In genomic region chr15:88546248-88547129, GRCh38 we compare ENCODE assay signal across 8 cellular contexts. TPM values are rescaled to one million over a fixed set of nuclear protein-coding genes. Genes with fewer than 3 reads are reported as not detected.
A peak's percentile ranks its signal among the peaks of the same experiment; 100 is the strongest.
DNase-seq lines count a peak whose midpoint lies in the region; ATAC-seq and TF ChIP-seq lines count a peak whose summit lies in the region.

Gene DET1 (minus strand): TSS chr15:88546681. CDS start chr15:88531705, 14,976 bp downstream.

- intact Hi-C loops in activated T-helper 2 cell treated with anti-CD3 and anti-CD28 coated beads, Interferon-gamma antibody, Interleukin-2, Interleukin-4, amounts not matched to agents 10 μg/mL and 5 μg/mL and 100 μg/mL, durations not matched to agents 14 hours and 24 hours and 36 hours (cut with micrococcal nuclease), result loop anchor here (1.0 to 10.0 kb wide), 3 partner anchors 75 to 348 kb away; partner anchors contain the start of genes AEN, HAPLN3, MRPL46 and MRPS11

- peak within 1 kb of the TSS; percentile 96 for H3K9ac ChIP-seq in ES-I3 (ENCODE audit: low read depth, low read length)

- H3K9me3 Mint-ChIP-seq in activated T-helper 2 cell treated with anti-CD3 and anti-CD28 coated beads, Interferon-gamma antibody, Interleukin-2, Interleukin-4, amounts not matched to agents 10 μg/mL and 5 μg/mL and 100 μg/mL, durations not matched to agents 14 hours and 24 hours and 36 hours, result peaks cover 6% of the 10 kb centered on the region
- peaks cover 6% of the 10 kb centered on the region for H3K9me3 Mint-ChIP-seq in nephron

- no peaks in the 10 kb centered on the region for H3K27me3 Mint-ChIP-seq in activated T-helper 2 cell treated with anti-CD3 and anti-CD28 coated beads, Interferon-gamma antibody, Interleukin-2, Interleukin-4, amounts not matched to agents 10 μg/mL and 5 μg/mL and 100 μg/mL, durations not matched to agents 14 hours and 24 hours and 36 hours (ENCODE audit: low read depth)
- peaks cover 3% of the 10 kb centered on the region for H3K27me3 Mint-ChIP-seq in nephron (ENCODE audit: low read depth)

- H3K4me3 ChIP-seq in fibroblast of the aortic adventitia (ENCODE audit: low read depth, low read length), result peak within 1 kb of the TSS; percentile 72

- H3K4me1 Mint-ChIP-seq in activated T-helper 2 cell treated with anti-CD3 and anti-CD28 coated beads, Interferon-gamma antibody, Interleukin-2, Interleukin-4, amounts not matched to agents 10 μg/mL and 5 μg/mL and 100 μg/mL, durations not matched to agents 14 hours and 24 hours and 36 hours (ENCODE audit: low read depth), result peaks cover 8% of the 10 kb centered on the region
- peaks cover 23% of the 10 kb centered on the region for H3K4me1 Mint-ChIP-seq in nephron

- H3K36me3 Mint-ChIP-seq in activated T-helper 2 cell treated with anti-CD3 and anti-CD28 coated beads, Interferon-gamma antibody, Interleukin-2, Interleukin-4, amounts not matched to agents 10 μg/mL and 5 μg/mL and 100 μg/mL, durations not matched to agents 14 hours and 24 hours and 36 hours (ENCODE audit: low read depth), result no peaks in the 10 kb centered on the region
- H3K36me3 Mint-ChIP-seq in nephron (ENCODE audit: low read depth), result no peaks in the 10 kb centered on the region

- H3K27ac Mint-ChIP-seq in activated T-helper 2 cell treated with anti-CD3 and anti-CD28 coated beads, Interferon-gamma antibody, Interleukin-2, Interleukin-4, amounts not matched to agents 10 μg/mL and 5 μg/mL and 100 μg/mL, durations not matched to agents 14 hours and 24 hours and 36 hours, result peak within 1 kb of the TSS; percentile 85
- H3K27ac Mint-ChIP-seq in nephron, result peak within 1 kb of the TSS; percentile 81 to 94 (median 92)

- peak; percentile 98 for ATAC-seq in stimulated activated naive CD8-positive, alpha-beta T cell treated with anti-CD3 and anti-CD28 coated beads, Interleukin-15, Interleukin-2, amounts not matched to agents 100 U/mL and 50 U/mL, for 24 hours

- peak within 1 kb of the TSS; percentile 87 for H3K4me3 Mint-ChIP-seq in activated T-helper 2 cell treated with anti-CD3 and anti-CD28 coated beads, Interferon-gamma antibody, Interleukin-2, Interleukin-4, amounts not matched to agents 10 μg/mL and 5 μg/mL and 100 μg/mL, durations not matched to agents 14 hours and 24 hours and 36 hours (ENCODE audit: low read depth)
- H3K4me3 Mint-ChIP-seq in nephron, result peak within 1 kb of the TSS; percentile 92 to 96 (median 95)

- peak; percentile 97 for DNase-seq in H4 (ENCODE audit: low spot score)
- DNase-seq in RPMI7951 (ENCODE audit: low read depth), result peak; percentile 97
- DNase-seq in activated T-helper 2 cell treated with anti-CD3 and anti-CD28 coated beads, Interferon-gamma antibody, Interleukin-2, Interleukin-4, amounts not matched to agents 10 μg/mL and 5 μg/mL and 100 μg/mL, durations not matched to agents 14 hours and 24 hours and 36 hours (ENCODE audit: low spot score), result peak; percentile 92
- DNase-seq in fibroblast of the aortic adventitia (ENCODE audit: low read depth), result peak; percentile 94
- peak; percentile 94 for DNase-seq in stimulated activated naive CD8-positive, alpha-beta T cell treated with anti-CD3 and anti-CD28 coated beads, Interleukin-15, Interleukin-2, amounts not matched to agents 100 U/mL and 50 U/mL, for 24 hours

- no peaks in the 10 kb centered on the region for H3K36me3 ChIP-seq in ES-I3 (ENCODE audit: insufficient read depth, low read length)

- peaks cover 33% of the 10 kb centered on the region for H3K4me1 ChIP-seq in ES-I3 (ENCODE audit: insufficient read depth, low read length)

- TF ChIP-seq CTCF in LNCAP (IDR thresholded peaks at IDR 0.05) (peak; percentile 86), fibroblast of the aortic adventitia (IDR thresholded peaks at IDR 0.05; ENCODE audit: insufficient read depth, low read length) (peak; percentile 85), nephron (IDR thresholded peaks at IDR 0.05; ENCODE audit: unreplicated experiment in 3 of 3) (peak; percentile 71 to 76 (median 74))

- no peaks in the 10 kb centered on the region for H3K9me3 ChIP-seq in ES-I3 (ENCODE audit: control insufficient read depth, insufficient read depth, low read length)

RNA-seq across cellular contexts. Expression of gene DET1, which starts in this region (rescaled TPM):
- total RNA-seq in H4 (2014; rRNA removed; shearing (Covaris generic)), result 6.3 and 7.3 TPM in 2 replicates
- 6.5 and 8.3 TPM in 2 replicates for total RNA-seq in RPMI7951 (2014; rRNA removed; shearing (Covaris generic))
- 1.5 and 2.6 TPM in 2 replicates for total RNA-seq in activated T-helper 2 cell treated with anti-CD3 and anti-CD28 coated beads, Interferon-gamma antibody, Interleukin-2, Interleukin-4, amounts not matched to agents 10 μg/mL and 5 μg/mL and 100 μg/mL, durations not matched to agents 14 hours and 24 hours and 36 hours
- 6.1 and 11.5 TPM in 2 replicates for total RNA-seq in fibroblast of the aortic adventitia (ENCODE audit: low replicate concordance)

Comparison
In these comparisons a context has a peak if more than half of its experiments do, and no peak if none do; other contexts are left out.
1. Peak in every context shown above with its lines: DNase-seq, ATAC-seq and H3K4me3 ChIP-seq.